Comparison of ENCODE assay signal across 17 cellular contexts in genomic region chr10:77639756-77640155, GRCh38. TPM values are rescaled to one million over a fixed set of nuclear protein-coding genes. Genes with fewer than 3 reads are reported as not detected.
DNase-seq lines count a peak whose midpoint lies in the region; ATAC-seq and TF ChIP-seq lines count a peak whose summit lies in the region.
"Had no signal": no experiment of that assay in that cellular context is flagged by ENCODE, and none has a peak within 500 bp of the region (broad histone marks: within the 10 kb centered on the region; RNA-seq: fewer than 3 reads in every experiment).

No MANE protein-coding gene starts in this region.

- H3K4me1 Mint-ChIP-seq in brain: peaks cover 36% of the 10 kb centered on the region
- peaks cover 23% of the 10 kb centered on the region for H3K4me1 Mint-ChIP-seq in neural progenitor cell
- H3K4me1 Mint-ChIP-seq in type B pancreatic cell (ENCODE audit: unreplicated experiment): peaks cover 5% of the 10 kb centered on the region

- no peak for DNase-seq in neural progenitor cell (ENCODE audit: low spot score)
- no peak for DNase-seq in type B pancreatic cell (ENCODE audit: extremely low spot score, unreplicated experiment)
- DNase-seq: DMS79, H7, NCI-H1092 treated with DMSO at 0.1 percent for 48 hours, NCI-H146, NCI-H2029, NCI-H226, NCI-H510A treated with DMSO at 0.1 percent for 48 hours, NCI-H748 treated with DMSO at 0.1 percent for 48 hours, Peyer's patch had no signal

- H3K4me3 ChIP-seq in OCI-LY3 (ENCODE audit: low read length) (0 out of 2 replicates have a peak overlapping the region, but pooled peaks have one; percentile 93), neural progenitor cell (no peak overlapping the region)
- H3K4me3 ChIP-seq: Peyer's patch had no signal

- H3K79me2 ChIP-seq in OCI-LY3 (ENCODE audit: low read length) (peaks cover 61% of the 10 kb centered on the region), neural progenitor cell (ENCODE audit: low read depth) (no peaks in the 10 kb centered on the region)

- no peak for TF ChIP-seq CTCF in OCI-LY3 (IDR thresholded peaks at IDR 0.05; ENCODE audit: low read depth, low read length)
- TF ChIP-seq CTCF in brain (conservative IDR thresholded peaks at IDR 0.05): no peak
- no peak for TF ChIP-seq CTCF in neural progenitor cell (IDR thresholded peaks at IDR 0.05)
- no peak for TF ChIP-seq CTCF in type B pancreatic cell (conservative IDR thresholded peaks at IDR 0.05)

- H3K27me3 ChIP-seq in OCI-LY3 (ENCODE audit: low read depth, low read length) (no peaks in the 10 kb centered on the region), neural progenitor cell (peaks cover 67% of the 10 kb centered on the region)

- H3K36me3 ChIP-seq in OCI-LY3 (replicated peaks; ENCODE audit: low read depth, low read length): peaks cover 24% of the 10 kb centered on the region
- H3K36me3 ChIP-seq in neural progenitor cell: no peaks in the 10 kb centered on the region
- H3K36me3 ChIP-seq: Peyer's patch had no signal

- H3K27ac Mint-ChIP-seq in brain: no peak overlapping the region
- H3K27ac Mint-ChIP-seq in neural progenitor cell: no peak overlapping the region
- H3K27ac Mint-ChIP-seq in type B pancreatic cell: no peak overlapping the region

- H3K4me3 Mint-ChIP-seq in brain (peak overlapping the region in 4 of 5 experiments; percentile 80 to 83 (median 82)), neural progenitor cell (peak overlapping the region; percentile 89), type B pancreatic cell (peak overlapping the region; percentile 85)

- H3K27me3 Mint-ChIP-seq in brain (peaks cover 62% of the 10 kb centered on the region), neural progenitor cell (ENCODE audit: insufficient read depth, low read depth) (peaks cover 51% of the 10 kb centered on the region), type B pancreatic cell (peaks cover 67% of the 10 kb centered on the region)

- H3K27ac ChIP-seq in OCI-LY3 (ENCODE audit: low read length) (0 out of 2 replicates have a peak overlapping the region, but pooled peaks have one; percentile 66), neural progenitor cell (no peak overlapping the region)
- H3K27ac ChIP-seq: KMS-11, Peyer's patch had no signal

- H3F3A ChIP-seq in neural progenitor cell (ENCODE audit: low read depth): peaks cover 15% of the 10 kb centered on the region

- no peak for ATAC-seq in GM19328 (IDR thresholded peaks at IDR 0.05; ENCODE audit: unreplicated experiment)
- ATAC-seq in GM18907 (IDR thresholded peaks at IDR 0.05; ENCODE audit: unreplicated experiment): no peak
- ATAC-seq in GM18870 (IDR thresholded peaks at IDR 0.05; ENCODE audit: unreplicated experiment): no peak

- H2AFZ ChIP-seq in OCI-LY3 (ENCODE audit: low read depth, low read length) (no peak overlapping the region), neural progenitor cell (replicated peaks) (no peak overlapping the region)

- H3K4me2 ChIP-seq in OCI-LY3 (ENCODE audit: low read length) (peak overlapping the region; percentile 100), neural progenitor cell (no peak overlapping the region)
- H3K4me2 ChIP-seq: KMS-11 had no signal

- H3K9ac ChIP-seq in OCI-LY3 (ENCODE audit: low read length) (peak overlapping the region; percentile 93; the same call in 1 of the 2 replicates), neural progenitor cell (no peak overlapping the region)
- H3K9ac ChIP-seq: KMS-11 had no signal

- H3K4me1 ChIP-seq in OCI-LY3 (ENCODE audit: low read length) (peaks cover 72% of the 10 kb centered on the region), neural progenitor cell (peaks cover 30% of the 10 kb centered on the region)

- H4K20me1 ChIP-seq in OCI-LY3 (ENCODE audit: insufficient read depth, low read length): peaks cover 13% of the 10 kb centered on the region; the same call in 1 of the 2 replicates
- peaks cover 25% of the 10 kb centered on the region for H4K20me1 ChIP-seq in neural progenitor cell (ENCODE audit: low read depth)

- H3K36me3 Mint-ChIP-seq in brain (no peaks in the 10 kb centered on the region), neural progenitor cell (no peaks in the 10 kb centered on the region), type B pancreatic cell (no peaks in the 10 kb centered on the region)

- H3K9me3 Mint-ChIP-seq in brain (peaks cover 0 to 10% (median 0%) of the 10 kb centered on the region in 5 experiments), neural progenitor cell (peaks cover 3% of the 10 kb centered on the region), type B pancreatic cell (no peaks in the 10 kb centered on the region)

- H3K9me3 ChIP-seq in OCI-LY3 (ENCODE audit: insufficient read depth, low read length): no peaks in the 10 kb centered on the region
- peaks cover 6% of the 10 kb centered on the region for H3K9me3 ChIP-seq in neural progenitor cell (ENCODE audit: low read depth)
- H3K9me3 ChIP-seq: Peyer's patch had no signal

RNA-seq across cellular contexts. Expression of gene KCNMA1, which starts 2.1 kb away (rescaled TPM):
- polyA plus RNA-seq in brain (ENCODE audit: insufficient read depth, low read depth, low replicate concordance): 11.6 TPM
- total RNA-seq in neural progenitor cell (ENCODE audit: low replicate concordance): 2.4 and 3.7 TPM in 2 replicates
- 27.9 and 30.1 TPM in 2 replicates for total RNA-seq in type B pancreatic cell (ENCODE audit: low replicate concordance)
